1 cellular context compared by ENCODE assay signal in genomic region chr7:155831807-155832524, GRCh38.
TF ChIP-seq lines count a peak whose summit lies in the region.

No MANE protein-coding gene starts in this region.

TF ChIP-seq in HepG2, 621 proteins besides CTCF, POLR2A, EP300 and RAD21 (continued from another document and continues in another):
- 0 out of 2 replicates have a peak, but pooled peaks have one; percentile 6 for TF ChIP-seq ZNF687 (CRISPR knock-in tag; IDR thresholded peaks at IDR 0.05)
- TF ChIP-seq, protein P1, sequence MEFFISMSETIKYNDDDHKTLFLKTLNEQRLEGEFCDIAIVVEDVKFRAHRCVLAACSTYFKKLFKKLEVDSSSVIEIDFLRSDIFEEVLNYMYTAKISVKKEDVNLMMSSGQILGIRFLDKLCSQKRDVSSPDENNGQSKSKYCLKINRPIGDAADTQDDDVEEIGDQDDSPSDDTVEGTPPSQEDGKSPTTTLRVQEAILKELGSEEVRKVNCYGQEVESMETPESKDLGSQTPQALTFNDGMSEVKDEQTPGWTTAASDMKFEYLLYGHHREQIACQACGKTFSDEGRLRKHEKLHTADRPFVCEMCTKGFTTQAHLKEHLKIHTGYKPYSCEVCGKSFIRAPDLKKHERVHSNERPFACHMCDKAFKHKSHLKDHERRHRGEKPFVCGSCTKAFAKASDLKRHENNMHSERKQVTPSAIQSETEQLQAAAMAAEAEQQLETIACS (CRISPR knock-in tag; IDR thresholded peaks at IDR 0.05) = no peak
- no peak for TF ChIP-seq SMAD9 (CRISPR knock-in tag; IDR thresholded peaks at IDR 0.05)
- no peak for TF ChIP-seq IKZF4 (CRISPR knock-in tag; IDR thresholded peaks at IDR 0.05; ENCODE audit: borderline replicate concordance, low read depth, not compliant biosample characterization)
- 0 out of 2 replicates have a peak, but pooled peaks have one; percentile 31 for TF ChIP-seq ZNF709 (CRISPR knock-in tag; IDR thresholded peaks at IDR 0.05)
- no peak for TF ChIP-seq E2F1 (CRISPR knock-in tag; IDR thresholded peaks at IDR 0.05)
- TF ChIP-seq ZFP36L2 (CRISPR knock-in tag; IDR thresholded peaks at IDR 0.05) = no peak
- TF ChIP-seq, protein P2, sequence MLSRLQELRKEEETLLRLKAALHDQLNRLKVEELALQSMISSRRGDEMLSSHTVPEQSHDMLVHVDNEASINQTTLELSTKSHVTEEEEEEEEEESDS (CRISPR knock-in tag; IDR thresholded peaks at IDR 0.05; ENCODE audit: borderline replicate concordance) = no peak
- TF ChIP-seq ELF3 (CRISPR knock-in tag; IDR thresholded peaks at IDR 0.05) = 0 out of 2 replicates have a peak, but pooled peaks have one; percentile 42
- TF ChIP-seq FOXA1 (IDR thresholded peaks at IDR 0.05) = no peak
- TF ChIP-seq FOXA1 (CRISPR knock-in tag; IDR thresholded peaks at IDR 0.05) = peak; percentile 57
- TF ChIP-seq GATAD2A (CRISPR knock-in tag; IDR thresholded peaks at IDR 0.05) = no peak; the same call in 1 of the 2 replicates
- TF ChIP-seq TFDP2 (CRISPR knock-in tag; IDR thresholded peaks at IDR 0.05) = peak; percentile 64
- TF ChIP-seq HDAC2 (CRISPR knock-in tag; IDR thresholded peaks at IDR 0.05) = no peak
- TF ChIP-seq, protein P3, sequence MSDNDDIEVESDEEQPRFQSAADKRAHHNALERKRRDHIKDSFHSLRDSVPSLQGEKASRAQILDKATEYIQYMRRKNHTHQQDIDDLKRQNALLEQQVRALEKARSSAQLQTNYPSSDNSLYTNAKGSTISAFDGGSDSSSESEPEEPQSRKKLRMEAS (IDR thresholded peaks at IDR 0.05) = peak; percentile 53
- no peak for TF ChIP-seq NCOA2 (CRISPR knock-in tag; IDR thresholded peaks at IDR 0.05)
- TF ChIP-seq, protein P4, sequence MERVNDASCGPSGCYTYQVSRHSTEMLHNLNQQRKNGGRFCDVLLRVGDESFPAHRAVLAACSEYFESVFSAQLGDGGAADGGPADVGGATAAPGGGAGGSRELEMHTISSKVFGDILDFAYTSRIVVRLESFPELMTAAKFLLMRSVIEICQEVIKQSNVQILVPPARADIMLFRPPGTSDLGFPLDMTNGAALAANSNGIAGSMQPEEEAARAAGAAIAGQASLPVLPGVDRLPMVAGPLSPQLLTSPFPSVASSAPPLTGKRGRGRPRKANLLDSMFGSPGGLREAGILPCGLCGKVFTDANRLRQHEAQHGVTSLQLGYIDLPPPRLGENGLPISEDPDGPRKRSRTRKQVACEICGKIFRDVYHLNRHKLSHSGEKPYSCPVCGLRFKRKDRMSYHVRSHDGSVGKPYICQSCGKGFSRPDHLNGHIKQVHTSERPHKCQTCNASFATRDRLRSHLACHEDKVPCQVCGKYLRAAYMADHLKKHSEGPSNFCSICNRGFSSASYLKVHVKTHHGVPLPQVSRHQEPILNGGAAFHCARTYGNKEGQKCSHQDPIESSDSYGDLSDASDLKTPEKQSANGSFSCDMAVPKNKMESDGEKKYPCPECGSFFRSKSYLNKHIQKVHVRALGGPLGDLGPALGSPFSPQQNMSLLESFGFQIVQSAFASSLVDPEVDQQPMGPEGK (CRISPR knock-in tag; IDR thresholded peaks at IDR 0.05) = peak; percentile 52; the same call in 1 of the 2 replicates
- no peak for TF ChIP-seq IKZF5 (CRISPR knock-in tag; IDR thresholded peaks at IDR 0.05)
- TF ChIP-seq KAT2B (IDR thresholded peaks at IDR 0.05; ENCODE audit: borderline replicate concordance, low read depth, low read length) = no peak
- TF ChIP-seq IRX3 (CRISPR knock-in tag; IDR thresholded peaks at IDR 0.05; ENCODE audit: borderline replicate concordance, low read depth) = no peak
- TF ChIP-seq MNT (IDR thresholded peaks at IDR 0.05) = no peak
- no peak for TF ChIP-seq HOXD1 (CRISPR knock-in tag; IDR thresholded peaks at IDR 0.05)
- TF ChIP-seq, protein P5, sequence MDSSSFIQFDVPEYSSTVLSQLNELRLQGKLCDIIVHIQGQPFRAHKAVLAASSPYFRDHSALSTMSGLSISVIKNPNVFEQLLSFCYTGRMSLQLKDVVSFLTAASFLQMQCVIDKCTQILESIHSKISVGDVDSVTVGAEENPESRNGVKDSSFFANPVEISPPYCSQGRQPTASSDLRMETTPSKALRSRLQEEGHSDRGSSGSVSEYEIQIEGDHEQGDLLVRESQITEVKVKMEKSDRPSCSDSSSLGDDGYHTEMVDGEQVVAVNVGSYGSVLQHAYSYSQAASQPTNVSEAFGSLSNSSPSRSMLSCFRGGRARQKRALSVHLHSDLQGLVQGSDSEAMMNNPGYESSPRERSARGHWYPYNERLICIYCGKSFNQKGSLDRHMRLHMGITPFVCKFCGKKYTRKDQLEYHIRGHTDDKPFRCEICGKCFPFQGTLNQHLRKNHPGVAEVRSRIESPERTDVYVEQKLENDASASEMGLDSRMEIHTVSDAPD (CRISPR knock-in tag; IDR thresholded peaks at IDR 0.05) = no peak
- TF ChIP-seq, protein P6, sequence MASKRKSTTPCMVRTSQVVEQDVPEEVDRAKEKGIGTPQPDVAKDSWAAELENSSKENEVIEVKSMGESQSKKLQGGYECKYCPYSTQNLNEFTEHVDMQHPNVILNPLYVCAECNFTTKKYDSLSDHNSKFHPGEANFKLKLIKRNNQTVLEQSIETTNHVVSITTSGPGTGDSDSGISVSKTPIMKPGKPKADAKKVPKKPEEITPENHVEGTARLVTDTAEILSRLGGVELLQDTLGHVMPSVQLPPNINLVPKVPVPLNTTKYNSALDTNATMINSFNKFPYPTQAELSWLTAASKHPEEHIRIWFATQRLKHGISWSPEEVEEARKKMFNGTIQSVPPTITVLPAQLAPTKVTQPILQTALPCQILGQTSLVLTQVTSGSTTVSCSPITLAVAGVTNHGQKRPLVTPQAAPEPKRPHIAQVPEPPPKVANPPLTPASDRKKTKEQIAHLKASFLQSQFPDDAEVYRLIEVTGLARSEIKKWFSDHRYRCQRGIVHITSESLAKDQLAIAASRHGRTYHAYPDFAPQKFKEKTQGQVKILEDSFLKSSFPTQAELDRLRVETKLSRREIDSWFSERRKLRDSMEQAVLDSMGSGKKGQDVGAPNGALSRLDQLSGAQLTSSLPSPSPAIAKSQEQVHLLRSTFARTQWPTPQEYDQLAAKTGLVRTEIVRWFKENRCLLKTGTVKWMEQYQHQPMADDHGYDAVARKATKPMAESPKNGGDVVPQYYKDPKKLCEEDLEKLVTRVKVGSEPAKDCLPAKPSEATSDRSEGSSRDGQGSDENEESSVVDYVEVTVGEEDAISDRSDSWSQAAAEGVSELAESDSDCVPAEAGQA (IDR thresholded peaks at IDR 0.05; ENCODE audit: low read depth) = no peak
- TF ChIP-seq, protein P6 (CRISPR knock-in tag; IDR thresholded peaks at IDR 0.05; ENCODE audit: borderline replicate concordance) = no peak
- no peak for TF ChIP-seq HNRNPK (IDR thresholded peaks at IDR 0.05; ENCODE audit: low read depth, low read length, poor library complexity, severe bottlenecking)
- TF ChIP-seq MTA3 (CRISPR knock-in tag; IDR thresholded peaks at IDR 0.05) = no peak
- no peak for TF ChIP-seq ARNTL (CRISPR knock-in tag; IDR thresholded peaks at IDR 0.05)
- no peak for TF ChIP-seq ZBTB25 (CRISPR knock-in tag; IDR thresholded peaks at IDR 0.05)
- no peak for TF ChIP-seq ZNF101 (CRISPR knock-in tag; IDR thresholded peaks at IDR 0.05; ENCODE audit: borderline replicate concordance, low read depth)
- no peak for TF ChIP-seq ZNF619 (CRISPR knock-in tag; IDR thresholded peaks at IDR 0.05)
- no peak for TF ChIP-seq MYNN (CRISPR knock-in tag; IDR thresholded peaks at IDR 0.05; ENCODE audit: low read depth)
- TF ChIP-seq SMC3 (IDR thresholded peaks at IDR 0.05; ENCODE audit: low read length) = no peak
